Comparison of ENCODE assay signal across 1 cellular context in the genomic region with DNA sequence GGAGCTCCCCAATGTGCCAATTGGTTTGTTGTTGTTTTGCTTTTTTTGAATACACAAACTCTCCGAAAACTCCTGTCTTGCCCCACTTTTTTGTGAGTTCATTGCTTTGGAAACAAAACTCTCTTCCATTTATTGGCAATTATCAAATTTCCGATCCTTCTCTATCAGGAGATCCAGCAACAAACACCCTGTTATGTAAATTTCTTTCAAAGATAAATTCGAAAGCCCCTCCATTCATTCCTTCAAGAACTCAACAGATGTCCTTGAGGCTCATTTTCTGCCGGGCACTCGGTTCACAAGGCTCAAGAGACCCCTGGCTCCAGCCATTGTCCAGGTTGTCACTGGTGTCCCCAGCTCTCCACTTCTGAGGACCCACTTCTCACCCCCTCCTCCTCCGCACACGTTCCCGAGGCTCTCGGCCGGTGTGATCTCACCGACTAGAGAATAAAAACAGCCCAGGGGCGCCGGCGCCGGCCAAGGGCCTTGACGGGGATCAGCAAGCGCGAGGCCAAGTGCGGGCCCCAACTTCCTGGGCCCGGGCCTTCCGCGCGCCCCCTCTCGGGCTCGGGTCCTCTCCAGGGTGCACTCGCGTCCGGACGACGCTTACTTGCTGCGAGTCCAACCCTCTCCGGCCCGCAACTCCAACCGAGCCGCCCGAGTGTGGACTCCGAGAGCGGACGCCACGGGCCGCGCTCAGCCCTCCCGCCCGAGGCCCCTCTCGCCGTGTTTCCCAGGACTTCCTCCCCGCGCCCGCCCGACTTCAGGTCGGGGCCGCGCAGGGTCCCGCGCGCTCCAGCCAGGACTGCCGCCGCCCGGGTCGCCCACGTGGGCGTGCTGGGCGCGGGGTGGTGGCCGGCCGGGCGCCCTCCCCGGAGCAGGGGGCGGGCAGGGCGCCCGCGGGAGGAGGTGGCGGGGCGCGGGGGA.
A peak's percentile ranks its signal among the peaks of the same experiment; 100 is the strongest.
TF ChIP-seq lines count a peak whose summit lies in the region.

No MANE protein-coding gene starts in this region.

TF ChIP-seq in K562, 482 proteins besides CTCF, POLR2A, EP300 and RAD21 (continued from another document and continues in another):
- TF ChIP-seq, protein P1, sequence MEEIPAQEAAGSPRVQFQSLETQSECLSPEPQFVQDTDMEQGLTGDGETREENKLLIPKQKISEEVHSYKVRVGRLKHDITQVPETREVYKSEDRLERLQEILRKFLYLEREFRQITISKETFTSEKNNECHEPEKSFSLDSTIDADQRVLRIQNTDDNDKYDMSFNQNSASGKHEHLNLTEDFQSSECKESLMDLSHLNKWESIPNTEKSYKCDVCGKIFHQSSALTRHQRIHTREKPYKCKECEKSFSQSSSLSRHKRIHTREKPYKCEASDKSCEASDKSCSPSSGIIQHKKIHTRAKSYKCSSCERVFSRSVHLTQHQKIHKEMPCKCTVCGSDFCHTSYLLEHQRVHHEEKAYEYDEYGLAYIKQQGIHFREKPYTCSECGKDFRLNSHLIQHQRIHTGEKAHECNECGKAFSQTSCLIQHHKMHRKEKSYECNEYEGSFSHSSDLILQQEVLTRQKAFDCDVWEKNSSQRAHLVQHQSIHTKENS (CRISPR knock-in tag; IDR thresholded peaks at IDR 0.05): no peak
- TF ChIP-seq NR2C1 (IDR thresholded peaks at IDR 0.05): no peak
- TF ChIP-seq NR2C1 (tag; IDR thresholded peaks at IDR 0.05): no peak
- TF ChIP-seq ETV6 (IDR thresholded peaks at IDR 0.05; ENCODE audit: borderline replicate concordance in 1 of 2, low read depth in 2 of 2, low read length in 1 of 2): no peak
- TF ChIP-seq ETV6 (CRISPR knock-in tag; IDR thresholded peaks at IDR 0.05; ENCODE audit: borderline replicate concordance): no peak
- TF ChIP-seq PBX2 (CRISPR knock-in tag; IDR thresholded peaks at IDR 0.05; ENCODE audit: low read depth): no peak
- TF ChIP-seq PBX2 (tag; conservative IDR thresholded peaks at IDR 0.05; ENCODE audit: low read depth): no peak
- TF ChIP-seq ZBTB11 (CRISPR knock-in tag; IDR thresholded peaks at IDR 0.05): peak in 1 of 3 experiments; percentile 62; a peak in 2 of 6 replicates
- TF ChIP-seq THRA (IDR thresholded peaks at IDR 0.05): no peak
- TF ChIP-seq KAT7 (CRISPR knock-in tag; IDR thresholded peaks at IDR 0.05; ENCODE audit: borderline replicate concordance): peak; percentile 42; the same call in 1 of the 2 replicates
- no peak for TF ChIP-seq MTA2 (IDR thresholded peaks at IDR 0.05; ENCODE audit: low read depth)
- TF ChIP-seq RBM34 (IDR thresholded peaks at IDR 0.05; ENCODE audit: borderline replicate concordance, insufficient read depth, low read length): no peak
- no peak for TF ChIP-seq FOXO4 (CRISPR knock-in tag; IDR thresholded peaks at IDR 0.05)
- TF ChIP-seq CSDE1 (IDR thresholded peaks at IDR 0.05): 0 out of 4 replicates have a peak, but pooled peaks of 1 of the 2 experiments have one; percentile 44
- no peak for TF ChIP-seq POLR3G (IDR thresholded peaks at IDR 0.05; ENCODE audit: extremely low read depth, insufficient read length, insufficient replicate concordance)
- no peak for TF ChIP-seq XRCC5 (IDR thresholded peaks at IDR 0.05; ENCODE audit: low read depth, low read length)
- no peak for TF ChIP-seq ZNF668 (CRISPR knock-in tag; IDR thresholded peaks at IDR 0.05)
- no peak for TF ChIP-seq CEBPG (CRISPR knock-in tag; IDR thresholded peaks at IDR 0.05)
- TF ChIP-seq CEBPG (tag; conservative IDR thresholded peaks at IDR 0.05 in 1 of 2, IDR thresholded peaks at IDR 0.05 in 1 of 2): no peak
- TF ChIP-seq PTTG1 (tag; IDR thresholded peaks at IDR 0.05; ENCODE audit: low read depth): no peak
- TF ChIP-seq SAP30 (IDR thresholded peaks at IDR 0.05; ENCODE audit: borderline replicate concordance, insufficient read depth, low read depth, low read length, poor library complexity, severe bottlenecking): peak; percentile 52
- no peak for TF ChIP-seq SLC30A9 (CRISPR knock-in tag; IDR thresholded peaks at IDR 0.05)
- TF ChIP-seq SMAD3 (CRISPR knock-in tag; conservative IDR thresholded peaks at IDR 0.05): no peak
- peak; percentile 70; the same call in 1 of the 2 replicates for TF ChIP-seq BRD4 (IDR thresholded peaks at IDR 0.05)
- TF ChIP-seq NONO (IDR thresholded peaks at IDR 0.05; ENCODE audit: low read depth in 2 of 2, low read length in 1 of 2): peak; percentile 23 to 61; a peak in 3 of 4 replicates
- no peak for TF ChIP-seq HMGN3 (IDR thresholded peaks at IDR 0.05; ENCODE audit: borderline replicate concordance, extremely low read depth, insufficient read length, low read depth, low read length)
- no peak for TF ChIP-seq CBX3 (IDR thresholded peaks at IDR 0.05; ENCODE audit: borderline replicate concordance in 1 of 2, low read length in 2 of 2)
- no peak for TF ChIP-seq ZNF124 (CRISPR knock-in tag; IDR thresholded peaks at IDR 0.05)
- no peak for TF ChIP-seq ZNF444 (CRISPR knock-in tag; IDR thresholded peaks at IDR 0.05)
- TF ChIP-seq HDAC6 (IDR thresholded peaks at IDR 0.05; ENCODE audit: low read depth, low read length): no peak
- no peak for TF ChIP-seq PCBP2 (IDR thresholded peaks at IDR 0.05; ENCODE audit: low read depth, low read length, poor library complexity, severe bottlenecking)
- TF ChIP-seq ZBTB40 (IDR thresholded peaks at IDR 0.05): peak; percentile 24; the same call in 1 of the 2 replicates
- TF ChIP-seq ZBTB40 (CRISPR knock-in tag; IDR thresholded peaks at IDR 0.05): no peak
